21 cellular contexts compared by ENCODE assay signal in the genomic region with DNA sequence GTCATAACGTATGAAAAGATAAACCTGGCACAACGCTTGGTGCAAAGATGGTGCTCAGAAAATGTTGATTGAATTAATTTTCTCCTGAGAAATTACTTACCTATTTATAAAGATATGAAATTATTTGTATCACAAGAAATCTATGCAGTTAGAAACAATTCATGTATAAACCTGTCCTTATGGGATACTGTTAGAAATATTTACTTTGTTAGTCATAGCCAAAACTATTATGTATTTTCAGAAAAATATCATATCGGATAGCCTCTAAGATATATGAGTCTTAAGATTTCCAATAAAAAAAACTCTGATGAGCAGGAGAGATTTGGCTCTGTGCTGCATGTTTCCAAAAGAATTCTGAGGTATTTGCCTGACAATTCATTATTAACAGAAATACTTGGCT.
"Had no signal": no experiment of that assay in that cellular context is flagged by ENCODE, and none has a peak within 500 bp of the region (broad histone marks: within the 10 kb centered on the region; RNA-seq: fewer than 3 reads in every experiment).

No MANE protein-coding gene starts in this region.

- H3K4me1 ChIP-seq: esophagus muscularis mucosa, gastroesophageal sphincter, left lung, lower lobe of right lung had no signal

- DNase-seq: dermis blood vessel endothelial cell; effector CD8-positive, alpha-beta T cell; effector memory CD8-positive, alpha-beta T cell; endodermal cell; foreskin melanocyte; immature natural killer cell; kidney; kidney glomerular epithelial cell; left lung; lower lobe of right lung; mucosa of descending colon; naive B cell; naive thymus-derived CD8-positive, alpha-beta T cell had no signal

- H3K36me3 ChIP-seq: esophagus muscularis mucosa, gastroesophageal sphincter, heart left ventricle, left lung, lower lobe of right lung had no signal

- H3K4me3 ChIP-seq: coronary artery, dorsolateral prefrontal cortex, esophagus muscularis mucosa, gastroesophageal sphincter, heart left ventricle, hepatocyte, left lung, lower lobe of right lung, mucosa of descending colon had no signal

- H3K27me3 ChIP-seq: dorsolateral prefrontal cortex, esophagus muscularis mucosa, gastroesophageal sphincter, heart left ventricle, hepatocyte, left lung had no signal

- ATAC-seq: effector memory CD8-positive, alpha-beta T cell; gastroesophageal sphincter; left lung; lower lobe of right lung; mucosa of descending colon; naive thymus-derived CD8-positive, alpha-beta T cell had no signal

- FAIRE-seq: colon, endometrium, kidney had no signal

- H3K9me3 ChIP-seq: lower lobe of right lung, mucosa of descending colon had no signal

- H3K27ac ChIP-seq: coronary artery, esophagus muscularis mucosa, gastroesophageal sphincter, hepatocyte, left lung, lower lobe of right lung had no signal
